In the genomic region with DNA sequence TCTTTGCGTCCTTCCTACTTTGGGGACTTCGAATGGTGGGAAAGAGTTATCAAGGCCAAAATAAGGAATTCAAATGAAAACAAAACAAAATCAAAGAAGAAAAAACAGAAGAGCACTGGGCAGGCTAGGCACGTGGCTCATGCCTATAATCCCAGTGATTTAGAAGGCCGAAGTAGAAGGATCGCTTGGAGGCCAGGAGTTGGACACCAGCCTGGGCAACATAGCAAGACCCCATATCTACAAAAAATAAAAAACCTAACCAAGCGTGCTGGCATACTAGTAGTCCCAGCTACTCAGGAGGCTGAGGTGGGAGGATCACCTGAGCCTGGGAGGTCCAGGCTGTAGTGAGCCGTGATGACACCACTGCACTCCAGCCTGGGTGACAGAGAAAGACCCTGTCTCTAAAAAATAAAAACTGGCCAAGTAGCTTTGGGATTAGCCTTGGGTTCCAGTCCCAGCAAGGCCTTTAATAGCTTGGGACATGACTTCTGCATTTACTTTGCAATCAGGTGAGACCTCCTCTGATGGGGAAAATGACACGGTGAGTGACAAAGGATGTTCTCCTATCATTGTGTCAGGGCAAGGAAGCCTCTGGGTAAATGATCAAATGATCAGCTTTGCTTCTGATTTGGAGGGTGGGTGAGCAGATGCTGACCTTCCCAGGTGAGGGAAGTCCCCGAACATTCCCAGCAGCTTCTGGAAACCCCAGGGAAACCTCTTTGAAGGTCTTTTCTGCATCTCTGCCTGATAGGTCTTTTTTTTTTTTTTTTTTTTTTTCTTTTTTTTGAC, we compare ENCODE assay signal across 23 cellular contexts. TPM values are rescaled to one million over a fixed set of nuclear protein-coding genes. Genes with fewer than 3 reads are reported as not detected.
DNase-seq lines count a peak whose midpoint lies in the region; ATAC-seq, FAIRE-seq and TF ChIP-seq lines count a peak whose summit lies in the region.
"Had no signal": no experiment of that assay in that cellular context is flagged by ENCODE, and none has a peak within 500 bp of the region (broad histone marks: within the 10 kb centered on the region; RNA-seq: fewer than 3 reads in every experiment).

No MANE protein-coding gene starts in this region.

- CTCF ChIA-PET in CD4-positive, alpha-beta T cell (lab: Charles Lee) = interaction anchor here (0.9 to 1.0 kb wide), 3 partner anchors 9 to 111 kb away, joined by 3 to 4 read pairs (median 3); no protein-coding TSS in a partner anchor

- no peak for ATAC-seq in activated T-cell treated with anti-CD3 and anti-CD28 coated beads, Interleukin-2, amount 50 U/mL, for 72 hours (replicated peaks in 1 of 2)
- no peak for ATAC-seq in upper lobe of right lung
- ATAC-seq in CD4-positive, alpha-beta T cell (ENCODE audit: poor library complexity) = no peak
- ATAC-seq: stimulated activated naive CD8-positive, alpha-beta T cell treated with anti-CD3 and anti-CD28 coated beads, Interleukin-15, amount 100 ng/mL, for 72 hours had no signal

- H3K9me3 ChIP-seq in upper lobe of right lung = no peaks in the 10 kb centered on the region
- no peaks in the 10 kb centered on the region for H3K9me3 ChIP-seq in CD4-positive, alpha-beta T cell (ENCODE audit: control insufficient read depth, low read length)
- H3K9me3 ChIP-seq: BE2C, tibial artery had no signal

- POLR2A ChIA-PET in CD4-positive, alpha-beta T cell (lab: Charles Lee) = no interaction called here

- H3K9me3 Mint-ChIP-seq in activated T-cell treated with anti-CD3 and anti-CD28 coated beads, Interleukin-2, amount 50 U/mL, for 72 hours = no peaks in the 10 kb centered on the region
- no peaks in the 10 kb centered on the region for H3K9me3 Mint-ChIP-seq in dendritic cell treated with granulocyte-macrophage colony-stimulating factor and Interleukin-4, amounts not matched to agents 40 ng/mL and 50 ng/mL, for 4 days
- no peaks in the 10 kb centered on the region for H3K9me3 Mint-ChIP-seq in CD4-positive, alpha-beta T cell
- H3K9me3 Mint-ChIP-seq: stimulated activated naive CD8-positive, alpha-beta T cell treated with anti-CD3 and anti-CD28 coated beads, Interleukin-15, amount 100 ng/mL, for 72 hours had no signal

- FAIRE-seq in GM12891 (lab: Jason Lieb, UNC) = no peak
- FAIRE-seq: A204.1, endometrium, GM19239, kidney, small intestine had no signal

- peak overlapping the region; percentile 3 for H3K4me3 ChIP-seq in upper lobe of right lung
- H3K4me3 ChIP-seq: tibial artery had no signal

- H3K4me1 ChIP-seq in upper lobe of right lung = peaks cover 24% of the 10 kb centered on the region
- H3K4me1 ChIP-seq: BE2C, tibial artery had no signal

- H3K4me1 Mint-ChIP-seq in activated T-cell treated with anti-CD3 and anti-CD28 coated beads, Interleukin-2, amount 50 U/mL, for 72 hours (ENCODE audit: low read depth) = peaks cover 34% of the 10 kb centered on the region
- H3K4me1 Mint-ChIP-seq in dendritic cell treated with granulocyte-macrophage colony-stimulating factor and Interleukin-4, amounts not matched to agents 40 ng/mL and 50 ng/mL, for 4 days (ENCODE audit: low read depth) = peaks cover 63% of the 10 kb centered on the region
- peaks cover 4% of the 10 kb centered on the region for H3K4me1 Mint-ChIP-seq in CD4-positive, alpha-beta T cell (ENCODE audit: low read depth)

- DNase-seq in activated T-cell treated with anti-CD3 and anti-CD28 coated beads, Interleukin-2, amount 50 U/mL, for 72 hours = no peak
- DNase-seq in activated T-cell treated with anti-CD3 and anti-CD28 coated beads, Interleukin-2, amount 50 U/mL, for 1 hour = no peak
- no peak for DNase-seq in upper lobe of right lung
- no peak for DNase-seq in CD4-positive, alpha-beta T cell
- no peak for DNase-seq in GM12891 (ENCODE audit: insufficient read length, low spot score)
- DNase-seq: activated CD4-positive, alpha-beta T cell treated with anti-CD3 and anti-CD28 coated beads, Interleukin-2, amount 50 U/mL, for 4 hours; activated naive CD4-positive, alpha-beta T cell treated with Interleukin-2 at 50 U/mL for 16 hours; BE2C; DND-41; Karpas-422; kidney; mammary epithelial cell; NCI-H187; NCI-H69; occipital lobe; small intestine; stimulated activated naive CD8-positive, alpha-beta T cell treated with anti-CD3 and anti-CD28 coated beads, Interleukin-15, amount 100 ng/mL, for 72 hours; tibial artery; WERI-Rb-1 had no signal

- H3K27ac ChIP-seq in upper lobe of right lung = peak overlapping the region; percentile 58
- H3K27ac ChIP-seq in CD4-positive, alpha-beta T cell (ENCODE audit: low read depth, low read length) = no peak overlapping the region
- H3K27ac ChIP-seq: tibial artery, WERI-Rb-1 had no signal

- peak overlapping the region; percentile 51 for H3K27ac Mint-ChIP-seq in activated T-cell treated with anti-CD3 and anti-CD28 coated beads, Interleukin-2, amount 50 U/mL, for 72 hours
- H3K27ac Mint-ChIP-seq in dendritic cell treated with granulocyte-macrophage colony-stimulating factor and Interleukin-4, amounts not matched to agents 40 ng/mL and 50 ng/mL, for 4 days = peak overlapping the region; percentile 53
- no peak overlapping the region for H3K27ac Mint-ChIP-seq in CD4-positive, alpha-beta T cell

- H3K27me3 ChIP-seq in upper lobe of right lung = no peaks in the 10 kb centered on the region
- H3K27me3 ChIP-seq in CD4-positive, alpha-beta T cell (ENCODE audit: control insufficient read depth, insufficient read depth, low read length) = no peaks in the 10 kb centered on the region

- no peak for TF ChIP-seq CTCF in upper lobe of right lung (IDR thresholded peaks at IDR 0.05)
- no peak for TF ChIP-seq CTCF in CD4-positive, alpha-beta T cell (IDR thresholded peaks at IDR 0.05)

- H3K36me3 ChIP-seq in upper lobe of right lung = peaks cover 85% of the 10 kb centered on the region
- H3K36me3 ChIP-seq: BE2C, WERI-Rb-1 had no signal

- no peaks in the 10 kb centered on the region for H3K27me3 Mint-ChIP-seq in activated T-cell treated with anti-CD3 and anti-CD28 coated beads, Interleukin-2, amount 50 U/mL, for 72 hours (ENCODE audit: low read depth)
- H3K27me3 Mint-ChIP-seq in dendritic cell treated with granulocyte-macrophage colony-stimulating factor and Interleukin-4, amounts not matched to agents 40 ng/mL and 50 ng/mL, for 4 days = no peaks in the 10 kb centered on the region
- no peaks in the 10 kb centered on the region for H3K27me3 Mint-ChIP-seq in CD4-positive, alpha-beta T cell
- H3K27me3 Mint-ChIP-seq: stimulated activated naive CD8-positive, alpha-beta T cell treated with anti-CD3 and anti-CD28 coated beads, Interleukin-15, amount 100 ng/mL, for 72 hours had no signal

- no peak for TF ChIP-seq POLR2A in GM12891 (IDR thresholded peaks at IDR 0.05; ENCODE audit: low read depth, low read length)

- H3K4me3 Mint-ChIP-seq in activated T-cell treated with anti-CD3 and anti-CD28 coated beads, Interleukin-2, amount 50 U/mL, for 72 hours = no peak overlapping the region
- H3K4me3 Mint-ChIP-seq in dendritic cell treated with granulocyte-macrophage colony-stimulating factor and Interleukin-4, amounts not matched to agents 40 ng/mL and 50 ng/mL, for 4 days = peak overlapping the region; percentile 37
- H3K4me3 Mint-ChIP-seq in CD4-positive, alpha-beta T cell = no peak overlapping the region
- H3K4me3 Mint-ChIP-seq: stimulated activated naive CD8-positive, alpha-beta T cell treated with anti-CD3 and anti-CD28 coated beads, Interleukin-15, amount 100 ng/mL, for 72 hours had no signal

- intact Hi-C loops in dendritic cell treated with granulocyte-macrophage colony-stimulating factor and Interleukin-4, amounts not matched to agents 40 ng/mL and 50 ng/mL, for 4 days (cut with micrococcal nuclease) = no loop called here
- intact Hi-C loops in upper lobe of right lung (cut with DNase I) = no loop called here
- intact Hi-C loops in CD4-positive, alpha-beta T cell (cut with DNase I, micrococcal nuclease) = no loop called here

- peaks cover 15 to 17% of the 10 kb centered on the region in 2 donors for H3K36me3 Mint-ChIP-seq in activated T-cell treated with anti-CD3 and anti-CD28 coated beads, Interleukin-2, amount 50 U/mL, for 72 hours (ENCODE audit: insufficient read depth in 2 of 2)
- H3K36me3 Mint-ChIP-seq in dendritic cell treated with granulocyte-macrophage colony-stimulating factor and Interleukin-4, amounts not matched to agents 40 ng/mL and 50 ng/mL, for 4 days (ENCODE audit: low read depth) = peaks cover 100% of the 10 kb centered on the region
- H3K36me3 Mint-ChIP-seq in CD4-positive, alpha-beta T cell (ENCODE audit: low read depth) = peaks cover 30% of the 10 kb centered on the region

TF ChIP-seq in GM12891, 5 proteins besides CTCF, POLR2A, EP300 and RAD21:
- TF ChIP-seq PAX5 (IDR thresholded peaks at IDR 0.05; ENCODE audit: insufficient read depth, low read length, severe bottlenecking) = no peak
- no peak for TF ChIP-seq POLR2AphosphoS5 (IDR thresholded peaks at IDR 0.05; ENCODE audit: low read depth, low read length)
- TF ChIP-seq SPI1 (IDR thresholded peaks at IDR 0.05; ENCODE audit: low read depth, low read length) = no peak
- no peak for TF ChIP-seq POU2F2 (IDR thresholded peaks at IDR 0.05; ENCODE audit: low read depth, low read length)
- no peak for TF ChIP-seq TAF1 (IDR thresholded peaks at IDR 0.05; ENCODE audit: low read depth, low read length)

RNA-seq across cellular contexts. Expression of a gene that starts 7.1 kb away (rescaled TPM):
- total RNA-seq in activated T-cell treated with anti-CD3 and anti-CD28 coated beads, Interleukin-2, amount 50 U/mL, for 72 hours = 10 to 100 TPM; 20.7 to 40.1 TPM
- 245 TPM for total RNA-seq in upper lobe of right lung
- total RNA-seq in CD4-positive, alpha-beta T cell = 1 to 10 TPM; 7.0 to 7.4 TPM
- 55.2 TPM for polyA plus RNA-seq in GM12891 (2012; ENCODE audit: low read depth, missing spikeins)

RNA-seq across cellular contexts. Expression of a gene that starts 8.8 kb away (rescaled TPM):
- 1 to 10 TPM; 1.5 to 1.9 TPM for total RNA-seq in activated T-cell treated with anti-CD3 and anti-CD28 coated beads, Interleukin-2, amount 50 U/mL, for 72 hours
- total RNA-seq in upper lobe of right lung = 11.1 TPM
- total RNA-seq in CD4-positive, alpha-beta T cell = under 1 TPM; 0.52 to 0.70 TPM
- 0.77 TPM for polyA plus RNA-seq in GM12891 (2012; ENCODE audit: low read depth, missing spikeins)

RNA-seq across cellular contexts. Expression of a gene that starts 11.8 kb away (rescaled TPM):
- total RNA-seq in activated T-cell treated with anti-CD3 and anti-CD28 coated beads, Interleukin-2, amount 50 U/mL, for 72 hours = 1 to 10 TPM; 3.1 to 3.8 TPM
- 18.3 TPM for total RNA-seq in upper lobe of right lung
- total RNA-seq in CD4-positive, alpha-beta T cell = not detected
- 2.1 TPM for polyA plus RNA-seq in GM12891 (2012; ENCODE audit: low read depth, missing spikeins)

RNA-seq across cellular contexts. Expression of a gene that starts 26.0 kb away (rescaled TPM):
- 10 to 100 TPM; 83.2 to 93.6 TPM for total RNA-seq in activated T-cell treated with anti-CD3 and anti-CD28 coated beads, Interleukin-2, amount 50 U/mL, for 72 hours
- 41.5 TPM for total RNA-seq in upper lobe of right lung
- total RNA-seq in CD4-positive, alpha-beta T cell = 10 to 100 TPM; 44.6 to 47.3 TPM
- 102 TPM for polyA plus RNA-seq in GM12891 (2012; ENCODE audit: low read depth, missing spikeins)

RNA-seq across cellular contexts. Expression of a gene that starts 31.6 kb away (rescaled TPM):
- total RNA-seq in activated T-cell treated with anti-CD3 and anti-CD28 coated beads, Interleukin-2, amount 50 U/mL, for 72 hours = 1 to 10 TPM; 5.9 TPM
- 3.8 TPM for total RNA-seq in upper lobe of right lung
- 1 to 10 TPM; 1.6 to 2.6 TPM for total RNA-seq in CD4-positive, alpha-beta T cell
- polyA plus RNA-seq in GM12891 (2012; ENCODE audit: low read depth, missing spikeins) = 1.3 TPM
